Comparison of ENCODE assay signal across 19 cellular contexts in genomic region chr3:99549220-99549619, GRCh38.
DNase-seq lines count a peak whose midpoint lies in the region; ATAC-seq, FAIRE-seq and TF ChIP-seq lines count a peak whose summit lies in the region.
"Had no signal": no experiment of that assay in that cellular context is flagged by ENCODE, and none has a peak within 500 bp of the region (broad histone marks: within the 10 kb centered on the region; RNA-seq: fewer than 3 reads in every experiment).

No MANE protein-coding gene starts in this region.

- no peaks in the 10 kb centered on the region for H3K36me3 ChIP-seq in heart left ventricle
- no peaks in the 10 kb centered on the region for H3K36me3 ChIP-seq in RWPE2 (ENCODE audit: low read depth)
- no peaks in the 10 kb centered on the region for H3K36me3 ChIP-seq in kidney (ENCODE audit: control insufficient read depth in 1 of 2, insufficient read depth in 2 of 2, low read length in 2 of 2)
- H3K36me3 ChIP-seq: BLaER1 had no signal

- H3K4me3 ChIP-seq in heart left ventricle (no peak overlapping the region), RWPE2 (ENCODE audit: severe bottlenecking) (no peak overlapping the region), kidney (ENCODE audit: low read length in 2 of 2) (no peak overlapping the region)
- H3K4me3 ChIP-seq: BLaER1 had no signal

- peaks cover 0 to 5% (median 0%) of the 10 kb centered on the region in 12 donors for H3K9me3 ChIP-seq in heart left ventricle
- no peaks in the 10 kb centered on the region for H3K9me3 ChIP-seq in RWPE2 (ENCODE audit: severe bottlenecking)
- H3K9me3 ChIP-seq in kidney (ENCODE audit: control insufficient read depth in 1 of 2, low read length in 2 of 2) = no peaks in the 10 kb centered on the region
- H3K9me3 ChIP-seq: BLaER1 had no signal

- no peak for DNase-seq in heart left ventricle
- DNase-seq in left cardiac atrium = no peak
- DNase-seq in RWPE2 (ENCODE audit: low spot score) = no peak
- DNase-seq in kidney = no peak
- no peak for DNase-seq in GM12891 (ENCODE audit: insufficient read length, low spot score)
- DNase-seq: 8988T; CD4-positive, alpha-beta memory T cell; DMS153; DMS79; GDM1; GOT3; H7; HFFc6 had no signal

- WGBS in heart left ventricle, 4 donors = 39 to 46% (median 42%) methylated on average over 4 of the region's 4 CpGs

- H3K27ac ChIP-seq in heart left ventricle (peak overlapping the region; percentile 34 to 80 (median 62)), RWPE2 (ENCODE audit: poor library complexity, severe bottlenecking) (peak overlapping the region; percentile 98), kidney (ENCODE audit: low read depth in 2 of 2, low read length in 2 of 2) (no peak overlapping the region)
- H3K27ac ChIP-seq: BLaER1, HL-60 had no signal

- H3K27me3 ChIP-seq in heart left ventricle (no peaks in the 10 kb centered on the region), RWPE2 (ENCODE audit: insufficient read depth, poor library complexity, severe bottlenecking) (no peaks in the 10 kb centered on the region)
- H3K27me3 ChIP-seq: BLaER1 had no signal

- ATAC-seq in heart left ventricle = peak in 2 of 4 donors; percentile 21 to 27
- ATAC-seq in left cardiac atrium = no peak
- no peak for ATAC-seq in RWPE2 (ENCODE audit: low read depth)
- no peak for ATAC-seq in HG02840 (IDR thresholded peaks at IDR 0.05; ENCODE audit: low FRiP score, unreplicated experiment)
- no peak for ATAC-seq in GM21723 (IDR thresholded peaks at IDR 0.05; ENCODE audit: unreplicated experiment)
- ATAC-seq: HCT116 had no signal

- H3K9ac ChIP-seq in kidney (ENCODE audit: low read length in 2 of 2) = no peak overlapping the region
- H3K9ac ChIP-seq: BLaER1 had no signal

- FAIRE-seq in endometrium (lab: Jason Lieb, UNC) = peak; percentile 4
- FAIRE-seq in kidney (lab: Jason Lieb, UNC) = peak; percentile 35
- no peak for FAIRE-seq in GM12891 (lab: Jason Lieb, UNC)

- TF ChIP-seq POLR2A in heart left ventricle (IDR thresholded peaks at IDR 0.05) = no peak
- TF ChIP-seq POLR2A in GM12891 (IDR thresholded peaks at IDR 0.05; ENCODE audit: low read depth, low read length) = no peak

- no peak for TF ChIP-seq CTCF in heart left ventricle (IDR thresholded peaks at IDR 0.05)
- no peak for TF ChIP-seq CTCF in RWPE2 (IDR thresholded peaks at IDR 0.05; ENCODE audit: poor library complexity, severe bottlenecking)
- TF ChIP-seq CTCF in kidney (IDR thresholded peaks at IDR 0.05; ENCODE audit: borderline replicate concordance, extremely low read depth, insufficient read depth) = no peak

- intact Hi-C loops in heart left ventricle (cut with DNase I) (loop anchor here in 4 of 10 donors (5.0 to 10.0 kb wide), 3 partner anchors 47 to 116 kb away; partner anchors contain the start of gene COL8A1 (in 2 of the 4)), left cardiac atrium (cut with DNase I) (no loop called here), kidney (cut with DNase I) (no loop called here)

- peaks cover 0 to 68% (median 31%) of the 10 kb centered on the region in 12 donors for H3K4me1 ChIP-seq in heart left ventricle
- H3K4me1 ChIP-seq in RWPE2 (ENCODE audit: insufficient read depth, poor library complexity, severe bottlenecking) = peaks cover 45% of the 10 kb centered on the region
- H3K4me1 ChIP-seq in kidney (ENCODE audit: control insufficient read depth in 1 of 2, insufficient read depth in 1 of 2, low read depth in 1 of 2, low read length in 2 of 2) = peaks cover 2 to 4% of the 10 kb centered on the region in 2 donors
- H3K4me1 ChIP-seq: BLaER1 had no signal

TF ChIP-seq in GM12891, 5 proteins besides CTCF, POLR2A, EP300 and RAD21:
- no peak for TF ChIP-seq SPI1 (IDR thresholded peaks at IDR 0.05; ENCODE audit: low read depth, low read length)
- no peak for TF ChIP-seq POU2F2 (IDR thresholded peaks at IDR 0.05; ENCODE audit: low read depth, low read length)
- no peak for TF ChIP-seq POLR2AphosphoS5 (IDR thresholded peaks at IDR 0.05; ENCODE audit: low read depth, low read length)
- TF ChIP-seq PAX5 (IDR thresholded peaks at IDR 0.05; ENCODE audit: insufficient read depth, low read length, severe bottlenecking) = no peak
- no peak for TF ChIP-seq TAF1 (IDR thresholded peaks at IDR 0.05; ENCODE audit: low read depth, low read length)

Comparison
In these comparisons a context has a peak if more than half of its experiments do, and no peak if none do; other contexts are left out.
1. H3K27ac ChIP-seq: peak in heart left ventricle (12 of 12) and RWPE2 (single experiment); none in kidney (0 of 2).